ENCODE assay signal across 13 cellular contexts in genomic region chr7:74758982-74759381, GRCh38. TPM values are rescaled to one million over a fixed set of nuclear protein-coding genes. Genes with fewer than 3 reads are reported as not detected.
A peak's percentile ranks its signal among the peaks of the same experiment; 100 is the strongest.
DNase-seq lines count a peak whose midpoint lies in the region; ATAC-seq, FAIRE-seq and TF ChIP-seq lines count a peak whose summit lies in the region.
"Not testable (repeated sequence)": the region's sequence is repeated elsewhere in the genome, so short reads cannot be mapped to it uniquely, and the experiment has no call there.
"Had no signal": no experiment of that assay in that cellular context is flagged by ENCODE, and none has a peak within 500 bp of the region (broad histone marks: within the 10 kb centered on the region; RNA-seq: fewer than 3 reads in every experiment).

No MANE protein-coding gene starts in this region.

- H3K27me3 ChIP-seq in Caco-2 (replicated peaks; ENCODE audit: control insufficient read depth, insufficient read depth, low read length); PC-3 (ENCODE audit: low read length); RWPE2 (ENCODE audit: insufficient read depth, poor library complexity, severe bottlenecking); GM12878 (replicated peaks in 1 of 2; ENCODE audit: control insufficient read depth in 2 of 2, insufficient read depth in 2 of 2, low read length in 1 of 2); keratinocyte (ENCODE audit: control insufficient read depth, extremely low read depth, insufficient read depth, low read length); neutrophil: not testable (repeated sequence)

- H3K27ac Mint-ChIP-seq in Caco-2 (ENCODE audit: unreplicated experiment): not testable (repeated sequence)

- SMC1A ChIA-PET in GM12878 (lab: Charles Lee; ENCODE audit: uncharacterized antibody, unreplicated experiment): not testable (repeated sequence)

- H3K9ac ChIP-seq in PC-3 (ENCODE audit: low read length); GM12878 (ENCODE audit: control insufficient read depth, insufficient read depth, low read length): not testable (repeated sequence)
- H3K9ac ChIP-seq in keratinocyte (ENCODE audit: control insufficient read depth, extremely low read depth, insufficient read depth, low read length): peak overlapping the region; percentile 44

- H3K9me2 ChIP-seq in PC-3 (replicated peaks; ENCODE audit: low read length): not testable (repeated sequence)

- H2AFZ ChIP-seq in PC-3 (ENCODE audit: low read length); GM12878 (ENCODE audit: control insufficient read depth, low read depth, low read length); keratinocyte (ENCODE audit: control insufficient read depth, low read length): not testable (repeated sequence)

- intact Hi-C loops in Caco-2 (cut with micrococcal nuclease; ENCODE audit: unreplicated experiment); PC-3 (cut with micrococcal nuclease); GM12878 (cut with micrococcal nuclease; ENCODE audit: unreplicated experiment): not testable (repeated sequence)

- not testable (repeated sequence) for H3K9me1 ChIP-seq in keratinocyte (ENCODE audit: control insufficient read depth, extremely low read depth, insufficient read depth, low read length)

- not testable (repeated sequence) for TF ChIP-seq POLR2A in GM12878 (IDR thresholded peaks at IDR 0.05; ENCODE audit: low read depth, low read length)

- H3K4me3 ChIP-seq in Caco-2 (ENCODE audit: low read depth, low read length); PC-3 (ENCODE audit: low read length); RWPE2 (ENCODE audit: severe bottlenecking); GM12878; keratinocyte (ENCODE audit: control insufficient read depth in 2 of 3, extremely low read depth in 1 of 3, insufficient read depth in 2 of 3, low read depth in 1 of 3, low read length in 3 of 3); neutrophil (ENCODE audit: low read depth in 1 of 2, low read length in 1 of 2): not testable (repeated sequence)

- CTCF ChIA-PET in Caco-2 (lab: Charles Lee); PC-3 (lab: Charles Lee); GM12878 (lab: Yijun Ruan, JAX): not testable (repeated sequence)

- RAD21 ChIA-PET in GM12878 (lab: Charles Lee; ENCODE audit: unreplicated experiment): not testable (repeated sequence)

- POLR2A ChIA-PET in Caco-2 (lab: Charles Lee); PC-3 (lab: Charles Lee; ENCODE audit: unreplicated experiment); GM12878 (lab: Charles Lee): not testable (repeated sequence)

- not testable (repeated sequence) for DNase-seq in Caco-2; PC-3; RWPE2 (ENCODE audit: low spot score); GM12878 (ENCODE audit: low read depth, low spot score); keratinocyte (ENCODE audit: low read depth, low spot score)

- TF ChIP-seq RAD21 in GM12878 (IDR thresholded peaks at IDR 0.05; ENCODE audit: insufficient read depth, low read depth, low read length): not testable (repeated sequence)

- not testable (repeated sequence) for H3K9me3 Mint-ChIP-seq in Caco-2 (ENCODE audit: unreplicated experiment)

- TSS peak; percentile 31 for BruUV-seq in Caco-2 (replicated peaks; lab: Mats Ljungman, UMichigan)
- TSS peak; percentile 1 for BruUV-seq in PC-3 (replicated peaks; lab: Mats Ljungman, UMichigan)
- TSS peak; percentile 21 for BruUV-seq in GM12878 (replicated peaks; lab: Mats Ljungman, UMichigan)

- TF ChIP-seq EP300 in GM12878 (IDR thresholded peaks at IDR 0.05; ENCODE audit: borderline replicate concordance in 1 of 2, control insufficient read depth in 1 of 2, low read depth in 2 of 2, low read length in 2 of 2): not testable (repeated sequence)

- not testable (repeated sequence) for H3K79me2 ChIP-seq in PC-3 (ENCODE audit: low read length); GM12878 (ENCODE audit: control insufficient read depth, insufficient read depth, low read length); keratinocyte (ENCODE audit: control insufficient read depth, insufficient read depth, low read length)

- FAIRE-seq in GM12878 (lab: Jason Lieb, UNC); keratinocyte (lab: Jason Lieb, UNC): not testable (repeated sequence)

- not testable (repeated sequence) for ATAC-seq in PC-3, GM12878
- ATAC-seq in RWPE2 (ENCODE audit: low read depth) (peak; percentile 58), esophagus mucosa (peak; percentile 52)

- H3K4me1 ChIP-seq in Caco-2; PC-3 (ENCODE audit: insufficient read depth, low read length); RWPE2 (ENCODE audit: insufficient read depth, poor library complexity, severe bottlenecking); GM12878 (ENCODE audit: control insufficient read depth, insufficient read depth, low read length); keratinocyte (ENCODE audit: control insufficient read depth, extremely low read depth, insufficient read depth, low read length): not testable (repeated sequence)
- H3K4me1 ChIP-seq in neutrophil (ENCODE audit: control insufficient read depth in 1 of 2, insufficient read depth in 1 of 2, low read depth in 1 of 2, low read length in 1 of 2): peaks cover 4 to 10% of the 10 kb centered on the region in 2 experiments

- not testable (repeated sequence) for H3K36me3 ChIP-seq in Caco-2 (ENCODE audit: control insufficient read depth, insufficient read depth, low read length); PC-3 (ENCODE audit: low read depth, low read length); RWPE2 (ENCODE audit: low read depth); GM12878 (ENCODE audit: control insufficient read depth in 2 of 2, insufficient read depth in 2 of 2, low read length in 1 of 2); keratinocyte (ENCODE audit: control insufficient read depth in 2 of 2, extremely low read depth in 1 of 2, insufficient read depth in 2 of 2, low read length in 2 of 2); neutrophil

- H3K4me2 ChIP-seq in PC-3 (ENCODE audit: low read length); GM12878 (ENCODE audit: control insufficient read depth, insufficient read depth): not testable (repeated sequence)
- peak overlapping the region; percentile 37 for H3K4me2 ChIP-seq in keratinocyte (ENCODE audit: control insufficient read depth, extremely low read depth, insufficient read depth, low read depth, low read length)

- not testable (repeated sequence) for H4K20me1 ChIP-seq in PC-3 (ENCODE audit: low read length); GM12878 (ENCODE audit: control insufficient read depth, insufficient read depth); keratinocyte (ENCODE audit: control insufficient read depth, extremely low read depth, insufficient read depth, low read length)

- TF ChIP-seq CTCF in Caco-2 (IDR thresholded peaks at IDR 0.05; ENCODE audit: insufficient read depth in 1 of 2, low read depth in 1 of 2, low read length in 1 of 2, severe bottlenecking in 1 of 2, unreplicated experiment in 1 of 2); PC-3 (conservative IDR thresholded peaks at IDR 0.05; ENCODE audit: low read depth, low read length); RWPE2 (IDR thresholded peaks at IDR 0.05; ENCODE audit: poor library complexity, severe bottlenecking); GM12878 (IDR thresholded peaks at IDR 0.05 in 2 of 3, conservative IDR thresholded peaks at IDR 0.05 in 1 of 3; ENCODE audit: control insufficient read depth in 2 of 3, extremely low read depth in 1 of 3, insufficient read depth in 1 of 3, low read depth in 3 of 3, low read length in 3 of 3); keratinocyte (optimal IDR thresholded peaks at IDR 0.05 in 1 of 3, IDR thresholded peaks at IDR 0.05 in 1 of 3, conservative IDR thresholded peaks at IDR 0.05 in 1 of 3; ENCODE audit: extremely low read depth in 1 of 3, insufficient read depth in 2 of 3, low read length in 3 of 3); neutrophil (IDR thresholded peaks at IDR 0.05): not testable (repeated sequence)

- H3K4me3 Mint-ChIP-seq in Caco-2 (ENCODE audit: unreplicated experiment): not testable (repeated sequence)

- not testable (repeated sequence) for H3K36me3 Mint-ChIP-seq in Caco-2 (ENCODE audit: insufficient read depth, unreplicated experiment)

- H3K27ac ChIP-seq in PC-3 (ENCODE audit: low read length); RWPE2 (ENCODE audit: poor library complexity, severe bottlenecking); GM12878 (ENCODE audit: control insufficient read depth, insufficient read depth): not testable (repeated sequence)
- H3K27ac ChIP-seq in keratinocyte (ENCODE audit: control insufficient read depth, insufficient read depth, low read length) (peak overlapping the region; percentile 66), neutrophil (peak overlapping the region; percentile 77)

- not testable (repeated sequence) for H3K9me3 ChIP-seq in Caco-2; PC-3 (ENCODE audit: low read length); RWPE2 (ENCODE audit: severe bottlenecking); GM12878 (replicated peaks; ENCODE audit: control insufficient read depth, insufficient read depth, low read length); keratinocyte (ENCODE audit: control insufficient read depth, low read depth, low read length); neutrophil

- no CpG with 5 or more reads among the region's 3 CpGs for WGBS in GM12878 (ENCODE audit: insufficient coverage, insufficient replicate concordance, low lambda C conversion rate, missing lambda C conversion rate)

- H3F3A ChIP-seq in PC-3 (ENCODE audit: low read length, unreplicated experiment): not testable (repeated sequence)

- not testable (repeated sequence) for H3K27me3 Mint-ChIP-seq in Caco-2 (ENCODE audit: insufficient read depth, unreplicated experiment)

- in situ Hi-C loops in GM12878 (cut with MboI): not testable (repeated sequence)

- not testable (repeated sequence) for H3K4me1 Mint-ChIP-seq in Caco-2 (ENCODE audit: low read depth, unreplicated experiment)

- dilution Hi-C loops in keratinocyte (cut with MboI; ENCODE audit: extremely low pct_ligation_motif_present, low sequenced_read_pairs): not testable (repeated sequence)

RNA-seq across cellular contexts. Expression of gene NCF1, which starts 14.8 kb away (rescaled TPM):
- total RNA-seq in Caco-2 (2022) (0.23 TPM in 1 of 2 replicates, not detected in the other), PC-3 (2014; rRNA removed) (not detected in 2 replicates), GM12878 (2014; rRNA removed) (103 and 123 TPM in 2 replicates), GM12878 (2014; rRNA removed; fragmentation: Illumina TruSeq; extraction: Trizol) (68.3 and 76.7 TPM in 2 replicates), GM12878 (2021) (144 and 146 TPM in 2 replicates), esophagus mucosa (2.7 TPM)
- 193 and 216 TPM in 2 replicates for total RNA-seq in GM12878 (2013; cell fraction: nucleolus; rRNA removed)
- 72.0 TPM for polyA plus RNA-seq in GM12878 (2011; ENCODE audit: low read depth)
- polyA plus RNA-seq in GM12878 (2011; rRNA removed) (58.5 and 162 TPM in 2 replicates), GM12878 (2014; fragmentation: Illumina TruSeq; extraction: Trizol) (40.0 and 123 TPM in 2 replicates), GM12878 (2014; fragmentation: Nextera tagmentation; extraction: Ambion mirVana) (1 to 10 TPM; 2.8 to 3.1 TPM), GM12878 (2014; rRNA removed) (146 and 172 TPM in 2 replicates), GM12878 (2016; fragmentation: Nextera tagmentation; extraction: Ambion mirVana) (100 to 1,000 TPM; 216 to 230 TPM), keratinocyte (0.05 to 0.40 TPM (median 0.09 TPM) in 3 replicates)
- polyA plus RNA-seq in GM12878 (2011; cell fraction: cytosol; rRNA removed): 191 and 260 TPM in 2 replicates
- 625 and 688 TPM in 2 replicates for polyA plus RNA-seq in GM12878 (2011; cell fraction: nucleus; rRNA removed)
- 170 and 195 TPM in 2 replicates for polyA plus RNA-seq in GM12878 (2012)
- 129 and 158 TPM in 2 replicates for polyA minus RNA-seq in GM12878 (2011; rRNA and poly(A)+ RNA removed)
- 54.9 and 62.6 TPM in 2 replicates for polyA minus RNA-seq in GM12878 (2011; cell fraction: cytosol; rRNA and poly(A)+ RNA removed)
- polyA minus RNA-seq in GM12878 (2011; cell fraction: nucleus; rRNA and poly(A)+ RNA removed): 81.1 and 107 TPM in 2 replicates
- polyA plus RNA-seq in keratinocyte (2011; ENCODE audit: low read depth): 0.69 TPM
- 0.05 and 0.17 TPM in 2 replicates for polyA plus RNA-seq in keratinocyte (2011; cell fraction: cytosol; rRNA removed)
- polyA plus RNA-seq in keratinocyte (2011; cell fraction: nucleus; rRNA removed): 0.19 and 0.39 TPM in 2 replicates
- 0.10 and 0.58 TPM in 2 replicates for polyA plus RNA-seq in keratinocyte (2012; ENCODE audit: low replicate concordance)
- not detected in 3 replicates for polyA minus RNA-seq in keratinocyte
- polyA minus RNA-seq in keratinocyte (2011; cell fraction: cytosol; rRNA and poly(A)+ RNA removed): not detected
- polyA minus RNA-seq in keratinocyte (2011; cell fraction: nucleus; rRNA and poly(A)+ RNA removed): not detected in 2 replicates
- total RNA-seq: A172, A673, Calu3, Daoy, G401, HFFc6 had no signal

Comparison
In these comparisons a context has a peak if more than half of its experiments do, and no peak if none do; other contexts are left out.
1. RNA of gene NCF1, which starts 14.8 kb away (total RNA-seq): 68.3 to 216 TPM in GM12878; 2.7 TPM in esophagus mucosa (single experiment), 0.23 TPM in Caco-2 and not detected in PC-3; every median in the first group is over 10 times any median in the second.